In the genomic region with DNA sequence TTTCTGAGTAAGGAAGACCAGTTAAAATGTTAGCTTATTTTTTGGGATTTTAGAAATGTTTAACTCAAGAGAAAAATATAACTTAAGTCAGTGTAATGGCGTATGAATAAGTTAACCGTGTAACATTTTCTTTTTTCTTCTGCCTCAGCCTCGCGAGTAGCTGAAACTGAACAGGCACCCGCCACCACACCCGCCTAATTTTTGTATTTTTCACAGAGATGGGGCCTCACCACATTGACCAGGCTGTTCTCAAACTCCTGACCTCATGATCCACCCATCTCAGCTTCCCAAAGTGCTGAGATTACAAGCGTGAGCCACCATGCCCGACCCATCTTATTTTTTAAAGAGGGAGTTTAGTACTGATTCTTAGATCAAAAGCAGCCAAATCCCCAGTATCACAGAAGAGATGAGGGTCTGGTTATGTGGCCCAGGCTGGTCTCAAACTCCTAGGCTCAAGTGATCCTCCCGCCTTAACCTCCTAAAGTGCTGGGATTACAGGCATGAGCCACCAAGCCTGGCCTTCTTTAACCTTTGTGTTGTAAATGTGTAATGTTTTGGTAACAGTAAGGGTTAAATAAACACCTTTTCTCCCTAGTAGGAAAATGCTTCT, we compare ENCODE assay signal across 18 cellular contexts. TPM values are rescaled to one million over a fixed set of nuclear protein-coding genes. Genes with fewer than 3 reads are reported as not detected.
DNase-seq lines count a peak whose midpoint lies in the region; ATAC-seq and TF ChIP-seq lines count a peak whose summit lies in the region.
"Had no signal": no experiment of that assay in that cellular context is flagged by ENCODE, and none has a peak within 500 bp of the region (broad histone marks: within the 10 kb centered on the region; RNA-seq: fewer than 3 reads in every experiment).

No MANE protein-coding gene starts in this region.

- ATAC-seq in GM23338, result no peak
- no peak for ATAC-seq in activated naive CD8-positive, alpha-beta T cell treated with anti-CD3 and anti-CD28 coated beads, Interleukin-2, amount 50 U/mL, for 24 hours

- H3K79me2 ChIP-seq in GM23338 (replicated peaks; ENCODE audit: insufficient read depth), result peaks cover 99% of the 10 kb centered on the region

- peaks cover 24% of the 10 kb centered on the region for H3K36me3 Mint-ChIP-seq in activated naive CD4-positive, alpha-beta T cell treated with anti-CD3 and anti-CD28 coated beads for 36 hours (ENCODE audit: low read depth)
- H3K36me3 Mint-ChIP-seq in GM23338 (ENCODE audit: low read depth), result peaks cover 33% of the 10 kb centered on the region
- peaks cover 26% of the 10 kb centered on the region for H3K36me3 Mint-ChIP-seq in activated naive CD8-positive, alpha-beta T cell treated with anti-CD3 and anti-CD28 coated beads, Interleukin-2, amount 50 U/mL, for 24 hours (ENCODE audit: low read depth)

- no peak for TF ChIP-seq CTCF in GM23338 (conservative IDR thresholded peaks at IDR 0.05; ENCODE audit: low read depth in 2 of 2)
- no peak for TF ChIP-seq CTCF in right atrium auricular region (IDR thresholded peaks at IDR 0.05)

- DNase-seq in activated naive CD4-positive, alpha-beta T cell treated with anti-CD3 and anti-CD28 coated beads for 36 hours, result no peak
- no peak for DNase-seq in activated naive CD4-positive, alpha-beta T cell treated with anti-CD3 and anti-CD28 coated beads, Interleukin-2, amount 50 U/mL, for 16 hours
- no peak for DNase-seq in GM23338 (ENCODE audit: low spot score)
- no peak for DNase-seq in activated naive CD8-positive, alpha-beta T cell treated with anti-CD3 and anti-CD28 coated beads, Interleukin-2, amount 50 U/mL, for 24 hours
- DNase-seq in stimulated activated CD8-positive, alpha-beta memory T cell treated with anti-CD3 and anti-CD28 coated beads, Interleukin-4, amount 100 ng/mL, for 48 hours, result peak; percentile 19
- no peak for DNase-seq in HK-2 (ENCODE audit: unreplicated experiment)
- no peak for DNase-seq in right atrium auricular region (ENCODE audit: low spot score)
- DNase-seq: ACHN, AML-193, DMS79, H9, IMR-90, Karpas-422, MG63, NCI-H1092, NCI-H2107, NCI-H226, NCI-H524 treated with DMSO at 0.1 percent for 48 hours had no signal

- H3K4me3 ChIP-seq in GM23338, result no peak overlapping the region
- no peak overlapping the region for H3K4me3 ChIP-seq in right atrium auricular region
- H3K4me3 ChIP-seq: MG63 had no signal

- H3K4me1 ChIP-seq in GM23338 (ENCODE audit: insufficient read depth) (0 out of 2 replicates have a peak, but pooled peaks cover 4% of the 10 kb centered on the region), right atrium auricular region (peaks cover 0 to 23% of the 10 kb centered on the region in 2 donors)

- 0 out of 2 replicates have a peak overlapping the region, but pooled peaks have one; percentile 5 for H3K27ac ChIP-seq in GM23338 (ENCODE audit: low read depth)
- no peak overlapping the region for H3K27ac ChIP-seq in right atrium auricular region

- H3K9me3 Mint-ChIP-seq in activated naive CD4-positive, alpha-beta T cell treated with anti-CD3 and anti-CD28 coated beads for 36 hours, result no peaks in the 10 kb centered on the region
- H3K9me3 Mint-ChIP-seq in GM23338, result no peaks in the 10 kb centered on the region
- H3K9me3 Mint-ChIP-seq in activated naive CD8-positive, alpha-beta T cell treated with anti-CD3 and anti-CD28 coated beads, Interleukin-2, amount 50 U/mL, for 24 hours, result no peaks in the 10 kb centered on the region
- H3K9me3 Mint-ChIP-seq: H9 had no signal

- no peaks in the 10 kb centered on the region for H3K27me3 Mint-ChIP-seq in activated naive CD4-positive, alpha-beta T cell treated with anti-CD3 and anti-CD28 coated beads for 36 hours (ENCODE audit: low read depth)
- H3K27me3 Mint-ChIP-seq in GM23338 (ENCODE audit: insufficient read depth, low read depth, poor library complexity), result peaks cover 2% of the 10 kb centered on the region
- H3K27me3 Mint-ChIP-seq in activated naive CD8-positive, alpha-beta T cell treated with anti-CD3 and anti-CD28 coated beads, Interleukin-2, amount 50 U/mL, for 24 hours, result no peaks in the 10 kb centered on the region

- H3K4me3 Mint-ChIP-seq in activated naive CD4-positive, alpha-beta T cell treated with anti-CD3 and anti-CD28 coated beads for 36 hours, result no peak overlapping the region
- H3K4me3 Mint-ChIP-seq in GM23338, result no peak overlapping the region
- H3K4me3 Mint-ChIP-seq in activated naive CD8-positive, alpha-beta T cell treated with anti-CD3 and anti-CD28 coated beads, Interleukin-2, amount 50 U/mL, for 24 hours, result no peak overlapping the region
- H3K4me3 Mint-ChIP-seq: H9 had no signal

- CTCF ChIA-PET in activated naive CD4-positive, alpha-beta T cell treated with anti-CD3 and anti-CD28 coated beads for 36 hours (lab: Charles Lee), result interaction anchor here (0.6 to 1.7 kb wide), 5 partner anchors 9 to 90 kb away, joined by 3 to 6 read pairs (median 3); no protein-coding TSS in a partner anchor

- peaks cover 79% of the 10 kb centered on the region for H3K4me1 Mint-ChIP-seq in activated naive CD4-positive, alpha-beta T cell treated with anti-CD3 and anti-CD28 coated beads for 36 hours (ENCODE audit: low read depth)
- peaks cover 10% of the 10 kb centered on the region for H3K4me1 Mint-ChIP-seq in GM23338
- peaks cover 82% of the 10 kb centered on the region for H3K4me1 Mint-ChIP-seq in activated naive CD8-positive, alpha-beta T cell treated with anti-CD3 and anti-CD28 coated beads, Interleukin-2, amount 50 U/mL, for 24 hours

- intact Hi-C loops in activated naive CD4-positive, alpha-beta T cell treated with anti-CD3 and anti-CD28 coated beads for 36 hours (cut with micrococcal nuclease), result no loop called here

- H4K20me1 ChIP-seq in GM23338 (replicated peaks; ENCODE audit: insufficient read depth), result peaks cover 3% of the 10 kb centered on the region; the same call in 1 of the 2 replicates

- no peaks in the 10 kb centered on the region for H3F3A ChIP-seq in GM23338 (replicated peaks; ENCODE audit: low read depth)

- peak overlapping the region; percentile 99 for H3K27ac Mint-ChIP-seq in activated naive CD4-positive, alpha-beta T cell treated with anti-CD3 and anti-CD28 coated beads for 36 hours
- no peak overlapping the region for H3K27ac Mint-ChIP-seq in GM23338
- peak overlapping the region; percentile 97 for H3K27ac Mint-ChIP-seq in activated naive CD8-positive, alpha-beta T cell treated with anti-CD3 and anti-CD28 coated beads, Interleukin-2, amount 50 U/mL, for 24 hours

- no peaks in the 10 kb centered on the region for H3K27me3 ChIP-seq in GM23338 (ENCODE audit: insufficient read depth)
- no peaks in the 10 kb centered on the region for H3K27me3 ChIP-seq in right atrium auricular region
- H3K27me3 ChIP-seq: MG63 had no signal

- H3K9me3 ChIP-seq in right atrium auricular region, result no peaks in the 10 kb centered on the region
- H3K9me3 ChIP-seq: MG63 had no signal

- H3K36me3 ChIP-seq in GM23338 (ENCODE audit: insufficient read depth), result no peaks in the 10 kb centered on the region
- H3K36me3 ChIP-seq in right atrium auricular region, result no peaks in the 10 kb centered on the region
- H3K36me3 ChIP-seq: MG63 had no signal

- no peak overlapping the region for H3K4me2 ChIP-seq in GM23338

- H3K9me2 ChIP-seq in GM23338 (ENCODE audit: insufficient read depth), result no peaks in the 10 kb centered on the region

- H2AFZ ChIP-seq in GM23338, result no peak overlapping the region

TF ChIP-seq in GM23338, 12 proteins besides CTCF, POLR2A, EP300 and RAD21:
- TF ChIP-seq NANOG (IDR thresholded peaks at IDR 0.05; ENCODE audit: borderline replicate concordance), result no peak
- no peak for TF ChIP-seq JUNB (IDR thresholded peaks at IDR 0.05; ENCODE audit: unreplicated experiment)
- no peak for TF ChIP-seq ZNF331 (CRISPR knock-in tag; IDR thresholded peaks at IDR 0.05; ENCODE audit: low read depth)
- TF ChIP-seq POLR2AphosphoS5 (IDR thresholded peaks at IDR 0.05; ENCODE audit: low read depth), result no peak
- TF ChIP-seq EZH2phosphoT487 (IDR thresholded peaks at IDR 0.05; ENCODE audit: unreplicated experiment), result no peak
- TF ChIP-seq, protein P1, sequence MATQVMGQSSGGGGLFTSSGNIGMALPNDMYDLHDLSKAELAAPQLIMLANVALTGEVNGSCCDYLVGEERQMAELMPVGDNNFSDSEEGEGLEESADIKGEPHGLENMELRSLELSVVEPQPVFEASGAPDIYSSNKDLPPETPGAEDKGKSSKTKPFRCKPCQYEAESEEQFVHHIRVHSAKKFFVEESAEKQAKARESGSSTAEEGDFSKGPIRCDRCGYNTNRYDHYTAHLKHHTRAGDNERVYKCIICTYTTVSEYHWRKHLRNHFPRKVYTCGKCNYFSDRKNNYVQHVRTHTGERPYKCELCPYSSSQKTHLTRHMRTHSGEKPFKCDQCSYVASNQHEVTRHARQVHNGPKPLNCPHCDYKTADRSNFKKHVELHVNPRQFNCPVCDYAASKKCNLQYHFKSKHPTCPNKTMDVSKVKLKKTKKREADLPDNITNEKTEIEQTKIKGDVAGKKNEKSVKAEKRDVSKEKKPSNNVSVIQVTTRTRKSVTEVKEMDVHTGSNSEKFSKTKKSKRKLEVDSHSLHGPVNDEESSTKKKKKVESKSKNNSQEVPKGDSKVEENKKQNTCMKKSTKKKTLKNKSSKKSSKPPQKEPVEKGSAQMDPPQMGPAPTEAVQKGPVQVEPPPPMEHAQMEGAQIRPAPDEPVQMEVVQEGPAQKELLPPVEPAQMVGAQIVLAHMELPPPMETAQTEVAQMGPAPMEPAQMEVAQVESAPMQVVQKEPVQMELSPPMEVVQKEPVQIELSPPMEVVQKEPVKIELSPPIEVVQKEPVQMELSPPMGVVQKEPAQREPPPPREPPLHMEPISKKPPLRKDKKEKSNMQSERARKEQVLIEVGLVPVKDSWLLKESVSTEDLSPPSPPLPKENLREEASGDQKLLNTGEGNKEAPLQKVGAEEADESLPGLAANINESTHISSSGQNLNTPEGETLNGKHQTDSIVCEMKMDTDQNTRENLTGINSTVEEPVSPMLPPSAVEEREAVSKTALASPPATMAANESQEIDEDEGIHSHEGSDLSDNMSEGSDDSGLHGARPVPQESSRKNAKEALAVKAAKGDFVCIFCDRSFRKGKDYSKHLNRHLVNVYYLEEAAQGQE (IDR thresholded peaks at IDR 0.05; ENCODE audit: unreplicated experiment), result no peak

RNA-seq across cellular contexts. Expression of gene PITPNC1, which starts 16.8 kb away (rescaled TPM):
- 10 to 100 TPM; 58.7 to 60.0 TPM for total RNA-seq in activated naive CD4-positive, alpha-beta T cell treated with anti-CD3 and anti-CD28 coated beads for 36 hours
- 22.8 and 32.6 TPM in 2 replicates for total RNA-seq in GM23338 (2014; rRNA removed; shearing (Covaris generic))
- polyA plus RNA-seq in GM23338 (2016; fragmentation: Nextera tagmentation; extraction: Ambion mirVana), result 21.6 and 23.0 TPM in 2 replicates
- total RNA-seq in right atrium auricular region, result 10 to 100 TPM; 12.5 to 18.1 TPM

RNA-seq across cellular contexts. Expression of gene PSMD12, which starts 27.5 kb away (rescaled TPM):
- total RNA-seq in activated naive CD4-positive, alpha-beta T cell treated with anti-CD3 and anti-CD28 coated beads for 36 hours, result 10 to 100 TPM; 67.8 to 70.7 TPM
- 67.1 and 73.7 TPM in 2 replicates for total RNA-seq in GM23338 (2014; rRNA removed; shearing (Covaris generic))
- 130 and 146 TPM in 2 replicates for polyA plus RNA-seq in GM23338 (2016; fragmentation: Nextera tagmentation; extraction: Ambion mirVana)
- 10 to 100 TPM; 20.0 to 31.1 TPM for total RNA-seq in right atrium auricular region
